10 cellular contexts compared by ENCODE assay signal in genomic region chr1:160519542-160520435, GRCh38. TPM values are rescaled to one million over a fixed set of nuclear protein-coding genes. Genes with fewer than 3 reads are reported as not detected.
DNase-seq lines count a peak whose midpoint lies in the region; ATAC-seq and TF ChIP-seq lines count a peak whose summit lies in the region.
"Had no signal": no experiment of that assay in that cellular context is flagged by ENCODE, and none has a peak within 500 bp of the region (broad histone marks: within the 10 kb centered on the region; RNA-seq: fewer than 3 reads in every experiment).

No MANE protein-coding gene starts in this region.

- TF ChIP-seq POLR2A in thyroid gland (IDR thresholded peaks at IDR 0.05), result no peak

- H3K9me3 Mint-ChIP-seq in activated CD4-positive, alpha-beta memory T cell treated with anti-CD3 and anti-CD28 coated beads, Interleukin-2, amount 10 ng/mL, durations not matched to agents 7 days and 5 days, result peaks cover 18% of the 10 kb centered on the region

- H3K27ac Mint-ChIP-seq in activated CD4-positive, alpha-beta memory T cell treated with anti-CD3 and anti-CD28 coated beads, Interleukin-2, amount 10 ng/mL, durations not matched to agents 7 days and 5 days, result peak overlapping the region; percentile 93

- TF ChIP-seq CTCF in GM12865 (IDR thresholded peaks at IDR 0.05; ENCODE audit: insufficient read depth, low read depth, low read length, missing control alignments) (peak; percentile 36), thyroid gland (IDR thresholded peaks at IDR 0.05) (no peak)

- H3K27ac ChIP-seq in thyroid gland, result no peak overlapping the region

- H3K4me3 ChIP-seq in GM12865 (ENCODE audit: low read depth, low read length) (peak overlapping the region; percentile 88), mononuclear cell (ENCODE audit: low read length) (peak overlapping the region; percentile 4), thyroid gland (replicated peaks in 1 of 3) (no peak overlapping the region)

- H3K27me3 ChIP-seq in mononuclear cell (ENCODE audit: insufficient read depth, low read length) (no peaks in the 10 kb centered on the region), thyroid gland (no peaks in the 10 kb centered on the region)

- H3K9me3 ChIP-seq in mononuclear cell (ENCODE audit: low read depth, low read length) (no peaks in the 10 kb centered on the region), thyroid gland (no peaks in the 10 kb centered on the region)

- peak; percentile 75 for DNase-seq in GM12865 (ENCODE audit: low read depth)
- no peak for DNase-seq in activated CD4-positive, alpha-beta memory T cell treated with anti-CD3 and anti-CD28 coated beads, Interleukin-2, amount 10 ng/mL, durations not matched to agents 7 days and 5 days
- no peak for DNase-seq in COR-L47 (lab: John Stamatoyannopoulos, UW)
- no peak for DNase-seq in thyroid gland
- no peak for DNase-seq in GF-D8 (lab: John Stamatoyannopoulos, UW)
- DNase-seq: heart right ventricle, NCI-H1436 treated with DMSO at 0.1 percent for 48 hours had no signal

- intact Hi-C loops in thyroid gland (cut with DNase I), result no loop called here

- H3K4me1 Mint-ChIP-seq in activated CD4-positive, alpha-beta memory T cell treated with anti-CD3 and anti-CD28 coated beads, Interleukin-2, amount 10 ng/mL, durations not matched to agents 7 days and 5 days, result peaks cover 87% of the 10 kb centered on the region

- 52 to 59% methylated on average over 5 of the region's 5 CpGs for WGBS in thyroid gland, 2 donors

- POLR2A ChIA-PET in activated CD4-positive, alpha-beta memory T cell treated with anti-CD3 and anti-CD28 coated beads, Interleukin-2, amount 10 ng/mL, durations not matched to agents 7 days and 5 days (lab: Charles Lee), result interaction anchor here (1.0 to 1.1 kb wide), 2 partner anchors 19 to 58 kb away, joined by 3 to 6 read pairs; no protein-coding TSS in a partner anchor

- H3K36me3 ChIP-seq in thyroid gland, result no peaks in the 10 kb centered on the region
- H3K36me3 ChIP-seq: heart right ventricle had no signal

- ATAC-seq in HG02981 (IDR thresholded peaks at IDR 0.05; ENCODE audit: unreplicated experiment) (peak; percentile 34), HG03097 (IDR thresholded peaks at IDR 0.05; ENCODE audit: low FRiP score, unreplicated experiment) (no peak)
- ATAC-seq: heart right ventricle had no signal

- peak overlapping the region; percentile 84 for H3K4me3 Mint-ChIP-seq in activated CD4-positive, alpha-beta memory T cell treated with anti-CD3 and anti-CD28 coated beads, Interleukin-2, amount 10 ng/mL, durations not matched to agents 7 days and 5 days

- H3K36me3 Mint-ChIP-seq in activated CD4-positive, alpha-beta memory T cell treated with anti-CD3 and anti-CD28 coated beads, Interleukin-2, amount 10 ng/mL, durations not matched to agents 7 days and 5 days (ENCODE audit: low read depth), result peaks cover 45% of the 10 kb centered on the region

- no peaks in the 10 kb centered on the region for H3K27me3 Mint-ChIP-seq in activated CD4-positive, alpha-beta memory T cell treated with anti-CD3 and anti-CD28 coated beads, Interleukin-2, amount 10 ng/mL, durations not matched to agents 7 days and 5 days

- CTCF ChIA-PET in activated CD4-positive, alpha-beta memory T cell treated with anti-CD3 and anti-CD28 coated beads, Interleukin-2, amount 10 ng/mL, durations not matched to agents 7 days and 5 days (lab: Charles Lee), result interaction anchor here (1.0 kb wide), 2 partner anchors 9 to 91 kb away, joined by 3 to 5 read pairs; no protein-coding TSS in a partner anchor

- H3K4me1 ChIP-seq in mononuclear cell (ENCODE audit: insufficient read depth, low read length) (peaks cover 28% of the 10 kb centered on the region), thyroid gland (no peaks in the 10 kb centered on the region)

RNA-seq across cellular contexts. Expression of gene SLAMF6, which starts 3.3 kb away (rescaled TPM):
- 10 to 100 TPM; 32.0 to 33.8 TPM for total RNA-seq in activated CD4-positive, alpha-beta memory T cell treated with anti-CD3 and anti-CD28 coated beads, Interleukin-2, amount 10 ng/mL, durations not matched to agents 7 days and 5 days
- total RNA-seq in mononuclear cell (8.2 TPM), thyroid gland (1 to 10 TPM; 1.3 to 3.6 (median 1.7) TPM)

RNA-seq across cellular contexts. Expression of gene CD84, which starts 59.5 kb away (rescaled TPM):
- 10 to 100 TPM; 21.6 to 23.3 TPM for total RNA-seq in activated CD4-positive, alpha-beta memory T cell treated with anti-CD3 and anti-CD28 coated beads, Interleukin-2, amount 10 ng/mL, durations not matched to agents 7 days and 5 days
- 33.4 TPM for total RNA-seq in mononuclear cell
- total RNA-seq in thyroid gland, result 1 to 10 TPM; 1.8 to 5.8 (median 2.4) TPM

Comparison
In these comparisons a context has a peak if more than half of its experiments do, and no peak if none do; other contexts are left out.
1. H3K4me3 ChIP-seq: peak in GM12865 (single experiment) and mononuclear cell (single experiment); none in thyroid gland (0 of 3).